ENCODE assay signal across 1 cellular context in genomic region chr6:1310628-1311399, GRCh38.
A peak's percentile ranks its signal among the peaks of the same experiment; 100 is the strongest.
TF ChIP-seq lines count a peak whose summit lies in the region.

No MANE protein-coding gene starts in this region.

TF ChIP-seq in H1, 55 proteins besides CTCF, POLR2A, EP300 and RAD21 (continued from another document):
- TF ChIP-seq ATF3 (IDR thresholded peaks at IDR 0.05; ENCODE audit: insufficient read depth, low read depth, low read length) (no peak), FOSL1 (IDR thresholded peaks at IDR 0.05; ENCODE audit: insufficient read depth, low read depth, low read length) (no peak), USF2 (IDR thresholded peaks at IDR 0.05; ENCODE audit: low read length) (no peak), TAF7 (optimal IDR thresholded peaks at IDR 0.05; ENCODE audit: borderline replicate concordance, low read depth, low read length) (no peak), CTBP2 (IDR thresholded peaks at IDR 0.05; ENCODE audit: borderline replicate concordance, insufficient read depth, insufficient read length, low read length) (no peak), HDAC6 (IDR thresholded peaks at IDR 0.05; ENCODE audit: low read depth, low read length) (no peak), SP4 (IDR thresholded peaks at IDR 0.05; ENCODE audit: low read length) (no peak), SUZ12 (IDR thresholded peaks at IDR 0.05; ENCODE audit: low read length) (peak; percentile 84), E2F6 (IDR thresholded peaks at IDR 0.05) (no peak), SP1 (IDR thresholded peaks at IDR 0.05; ENCODE audit: low read depth, low read length) (no peak), TAF1 (IDR thresholded peaks at IDR 0.05; ENCODE audit: low read depth, low read length) (no peak), TEAD4 (IDR thresholded peaks at IDR 0.05; ENCODE audit: low read depth, low read length) (no peak), CBX8 (IDR thresholded peaks at IDR 0.05; ENCODE audit: borderline replicate concordance, low read depth, low read length) (peak; percentile 41; the same call in 1 of the 2 replicates)
